ENCODE assay signal across 9 cellular contexts in the genomic region with DNA sequence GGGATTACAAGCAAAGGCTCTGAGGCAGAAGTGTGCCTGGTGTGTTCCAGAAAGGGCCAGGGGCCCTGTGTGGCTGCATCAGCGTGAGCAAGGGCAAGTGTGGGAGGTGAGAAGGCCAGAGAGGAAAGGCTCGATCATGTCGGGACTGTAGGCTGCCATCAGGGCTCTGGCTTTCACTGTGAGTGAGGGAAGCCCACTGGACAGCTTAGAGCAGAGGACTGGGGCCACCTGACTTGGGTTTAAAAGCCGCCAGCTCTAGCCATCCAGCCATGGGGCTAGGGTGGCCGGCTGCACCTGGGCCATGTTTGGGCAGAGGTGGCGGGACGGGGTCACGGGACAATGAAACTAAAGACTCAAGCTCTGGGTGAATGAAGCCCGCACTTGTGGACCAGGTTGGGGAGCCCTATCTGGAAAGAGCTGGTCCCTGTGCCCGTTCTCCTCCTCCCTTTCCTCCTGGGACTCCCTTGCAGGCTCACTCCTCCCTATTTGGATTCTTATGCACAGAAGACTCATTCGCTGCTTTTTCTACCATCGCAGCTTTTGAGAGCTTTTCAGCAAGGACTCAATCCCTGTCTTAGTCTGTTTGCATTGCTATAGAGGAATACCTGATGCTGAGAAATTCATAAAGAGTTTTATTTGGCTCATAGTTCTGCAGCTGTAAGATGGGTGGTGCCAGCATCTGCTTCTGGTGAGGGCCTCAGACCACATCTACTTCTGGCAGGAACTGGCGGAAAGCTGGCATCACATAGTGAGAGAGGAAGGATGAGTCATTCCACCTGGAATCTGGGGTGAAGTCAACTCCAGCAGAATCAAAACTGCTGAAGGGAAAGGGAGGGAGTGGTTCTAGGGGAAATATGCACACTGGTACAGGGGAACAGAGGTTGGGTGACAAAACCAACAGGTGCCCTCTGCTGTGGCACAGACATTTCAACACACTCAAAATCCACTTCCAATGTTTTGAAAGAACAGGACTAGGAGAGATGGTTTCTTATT. TPM values are rescaled to one million over a fixed set of nuclear protein-coding genes. Genes with fewer than 3 reads are reported as not detected.
DNase-seq lines count a peak whose midpoint lies in the region; ATAC-seq and TF ChIP-seq lines count a peak whose summit lies in the region.
"Had no signal": no experiment of that assay in that cellular context is flagged by ENCODE, and none has a peak within 500 bp of the region (broad histone marks: within the 10 kb centered on the region; RNA-seq: fewer than 3 reads in every experiment).

No MANE protein-coding gene starts in this region.

- DNase-seq in HK-2 (ENCODE audit: unreplicated experiment) (peak; percentile 28), astrocyte of the hippocampus (ENCODE audit: low read depth, low spot score) (peak; percentile 80), osteoblast (ENCODE audit: insufficient read length, low spot score, missing footprints) (peak; percentile 88), NCI-H1417 (lab: John Stamatoyannopoulos, UW) (no peak)
- no peak for DNase-seq in activated T-cell treated with anti-CD3 and anti-CD28 coated beads, Interleukin-2, amount 50 U/mL, for 48 hours
- DNase-seq: right cardiac atrium had no signal

- no peak overlapping the region for H3K27ac ChIP-seq in osteoblast (ENCODE audit: low read depth, low read length)
- H3K27ac ChIP-seq: upper lobe of left lung had no signal

- no peak for ATAC-seq in HG02852 (IDR thresholded peaks at IDR 0.05; ENCODE audit: unreplicated experiment)

- H3K27me3 ChIP-seq in osteoblast (ENCODE audit: insufficient read depth, low read length), result no peaks in the 10 kb centered on the region
- H3K27me3 ChIP-seq: upper lobe of left lung had no signal

- no peaks in the 10 kb centered on the region for H4K20me1 ChIP-seq in osteoblast (ENCODE audit: insufficient read depth, low read length)

- peaks cover 19% of the 10 kb centered on the region for H3K4me1 ChIP-seq in osteoblast (ENCODE audit: insufficient read depth, low read length)
- H3K4me1 ChIP-seq: upper lobe of left lung had no signal

- no peak overlapping the region for H2AFZ ChIP-seq in osteoblast (ENCODE audit: low read length)

- H3K36me3 ChIP-seq in osteoblast (ENCODE audit: insufficient read depth, low read length), result no peaks in the 10 kb centered on the region
- H3K36me3 ChIP-seq: upper lobe of left lung had no signal

- peak overlapping the region; percentile 23 for H3K4me2 ChIP-seq in osteoblast (ENCODE audit: insufficient read depth, low read length)

- no peaks in the 10 kb centered on the region for H3K9me3 ChIP-seq in osteoblast (ENCODE audit: low read depth, low read length)
- H3K9me3 ChIP-seq: upper lobe of left lung had no signal

- H3K79me2 ChIP-seq in osteoblast (ENCODE audit: insufficient read depth, low read length), result no peaks in the 10 kb centered on the region

- TF ChIP-seq CTCF in osteoblast (IDR thresholded peaks at IDR 0.05; ENCODE audit: extremely low read depth, low read depth, low read length), result no peak

- no peak overlapping the region for H3K4me3 ChIP-seq in osteoblast (ENCODE audit: insufficient read depth, low read length)
- H3K4me3 ChIP-seq: upper lobe of left lung had no signal

RNA-seq across cellular contexts. Expression of a gene that starts 15.3 kb away (rescaled TPM):
- not detected in 2 replicates for total RNA-seq in osteoblast
- total RNA-seq: glomerular endothelial cell, right cardiac atrium, upper lobe of left lung had no signal

RNA-seq across cellular contexts. Expression of a gene that starts 18.8 kb away (rescaled TPM):
- not detected in 2 replicates for total RNA-seq in osteoblast
- total RNA-seq: glomerular endothelial cell, right cardiac atrium, upper lobe of left lung had no signal

RNA-seq across cellular contexts. Expression of a gene that starts 49.6 kb away (rescaled TPM):
- 0.88 and 13.8 TPM in 2 replicates for total RNA-seq in osteoblast
- total RNA-seq: glomerular endothelial cell, right cardiac atrium, upper lobe of left lung had no signal

RNA-seq across cellular contexts. Expression of a gene that starts 56.3 kb away (rescaled TPM):
- total RNA-seq in osteoblast, result 16.8 and 18.5 TPM in 2 replicates

RNA-seq across cellular contexts. Expression of a gene that starts 57.1 kb away (rescaled TPM):
- total RNA-seq in osteoblast, result 88.7 and 91.3 TPM in 2 replicates

Comparison
In these comparisons a context has a peak if more than half of its experiments do, and no peak if none do; other contexts are left out.
1. DNase-seq: peak in HK-2 (single experiment), astrocyte of the hippocampus (single experiment) and osteoblast (single experiment); none in NCI-H1417 (0 of 3) and activated T-cell treated with anti-CD3 and anti-CD28 coated beads, Interleukin-2, amount 50 U/mL, for 48 hours (0 of 2).